In genomic region chr18:23154021-23154420, GRCh38 we compare ENCODE assay signal across 22 cellular contexts.
"Had no signal": no experiment of that assay in that cellular context is flagged by ENCODE, and none has a peak within 500 bp of the region (broad histone marks: within the 10 kb centered on the region; RNA-seq: fewer than 3 reads in every experiment).

No MANE protein-coding gene starts in this region.

- FAIRE-seq: endothelial cell of umbilical vein, frontal cortex, keratinocyte, pancreas, small intestine had no signal

- H3K9me3 ChIP-seq: colonic mucosa, esophagus squamous epithelium, lower lobe of right lung, pancreas, right lobe of liver, stomach, thyroid gland had no signal

- DNase-seq: colonic mucosa; effector memory CD4-positive, alpha-beta T cell; esophagus squamous epithelium; left ventricle myocardium superior; lower lobe of right lung; natural killer cell; occipital lobe; pancreas; right lobe of liver; small intestine; stimulated activated CD4-positive, alpha-beta T cell treated with anti-CD3 and anti-CD28 coated beads, Interleukin-2, amount 100 ng/mL, for 24 hours; stimulated activated CD4-positive, alpha-beta T cell treated with anti-CD3 and anti-CD28 coated beads, Interleukin-4, amount 100 ng/mL, for 24 hours; stimulated activated naive CD4-positive, alpha-beta T cell treated with Interleukin-2 at 50 U/mL for 16 hours; stomach; thyroid gland; trophoblast cell had no signal

- H3K4me3 ChIP-seq: colonic mucosa, esophagus squamous epithelium, lower lobe of right lung, pancreas, right lobe of liver, stomach, thyroid gland had no signal

- ATAC-seq: left ventricle myocardium superior; lower lobe of right lung; natural killer cell; pancreas; right lobe of liver; stimulated activated effector memory CD8-positive, alpha-beta T cell treated with anti-CD3 and anti-CD28 coated beads, Interleukin-12 subunit alpha, Interleukin-12 subunit beta, amount 100 ng/mL, for 72 hours had no signal

- H3K27me3 Mint-ChIP-seq: dendritic cell treated with granulocyte-macrophage colony-stimulating factor and Interleukin-4, amounts not matched to agents 40 ng/mL and 50 ng/mL, for 4 days had no signal

- H3K36me3 Mint-ChIP-seq: natural killer cell; stimulated activated effector memory CD8-positive, alpha-beta T cell treated with anti-CD3 and anti-CD28 coated beads, Interleukin-12 subunit alpha, Interleukin-12 subunit beta, amount 100 ng/mL, for 72 hours had no signal

- H3K27me3 ChIP-seq: colonic mucosa, esophagus squamous epithelium, pancreas, right lobe of liver, stomach, thyroid gland had no signal

- H3K27ac Mint-ChIP-seq: dendritic cell treated with granulocyte-macrophage colony-stimulating factor and Interleukin-4, amounts not matched to agents 40 ng/mL and 50 ng/mL, for 4 days; natural killer cell; progenitor cell of endocrine pancreas; stimulated activated effector memory CD8-positive, alpha-beta T cell treated with anti-CD3 and anti-CD28 coated beads, Interleukin-12 subunit alpha, Interleukin-12 subunit beta, amount 100 ng/mL, for 72 hours had no signal

- H3K4me1 Mint-ChIP-seq: natural killer cell; stimulated activated effector memory CD8-positive, alpha-beta T cell treated with anti-CD3 and anti-CD28 coated beads, Interleukin-12 subunit alpha, Interleukin-12 subunit beta, amount 100 ng/mL, for 72 hours had no signal

- H3K9me3 Mint-ChIP-seq: dendritic cell treated with granulocyte-macrophage colony-stimulating factor and Interleukin-4, amounts not matched to agents 40 ng/mL and 50 ng/mL, for 4 days; natural killer cell; stimulated activated effector memory CD8-positive, alpha-beta T cell treated with anti-CD3 and anti-CD28 coated beads, Interleukin-12 subunit alpha, Interleukin-12 subunit beta, amount 100 ng/mL, for 72 hours had no signal

- H3K4me1 ChIP-seq: colonic mucosa, pancreas, thyroid gland had no signal

- H3K36me3 ChIP-seq: colonic mucosa, esophagus squamous epithelium, lower lobe of right lung, pancreas, right lobe of liver, stomach, thyroid gland had no signal

- H3K27ac ChIP-seq: colonic mucosa, lower lobe of right lung, pancreas, right lobe of liver, stomach, thyroid gland had no signal

- H3K4me3 Mint-ChIP-seq: dendritic cell treated with granulocyte-macrophage colony-stimulating factor and Interleukin-4, amounts not matched to agents 40 ng/mL and 50 ng/mL, for 4 days; natural killer cell; stimulated activated effector memory CD8-positive, alpha-beta T cell treated with anti-CD3 and anti-CD28 coated beads, Interleukin-12 subunit alpha, Interleukin-12 subunit beta, amount 100 ng/mL, for 72 hours had no signal
